8 cellular contexts compared by ENCODE assay signal in genomic region chr2:161992526-161992925, GRCh38.
DNase-seq lines count a peak whose midpoint lies in the region; ATAC-seq and TF ChIP-seq lines count a peak whose summit lies in the region.

No MANE protein-coding gene starts in this region.

- H3K36me3 Mint-ChIP-seq in activated T-helper 1 cell treated with anti-CD3 and anti-CD28 coated beads, Interleukin-12 subunit alpha, Interleukin-12 subunit beta, Interleukin-2, Interleukin-4 antibody, amounts not matched to agents 30 ng/mL and 10 ng/mL and 1 ng/mL, durations not matched to agents 14 hours and 24 hours and 36 hours (ENCODE audit: low read depth), result peaks cover 60% of the 10 kb centered on the region

- H3K9me3 Mint-ChIP-seq in activated T-helper 1 cell treated with anti-CD3 and anti-CD28 coated beads, Interleukin-12 subunit alpha, Interleukin-12 subunit beta, Interleukin-2, Interleukin-4 antibody, amounts not matched to agents 30 ng/mL and 10 ng/mL and 1 ng/mL, durations not matched to agents 14 hours and 24 hours and 36 hours, result no peaks in the 10 kb centered on the region

- peak; percentile 90 for DNase-seq in Jurkat, Clone E6-1 (ENCODE audit: low read depth, low spot score)
- peak; percentile 61 for DNase-seq in activated T-helper 1 cell treated with anti-CD3 and anti-CD28 coated beads, Interleukin-12 subunit alpha, Interleukin-12 subunit beta, Interleukin-2, Interleukin-4 antibody, amounts not matched to agents 30 ng/mL and 10 ng/mL and 1 ng/mL, durations not matched to agents 14 hours and 24 hours and 36 hours (ENCODE audit: low spot score)
- DNase-seq in stimulated activated CD4-positive, alpha-beta T cell treated with anti-CD3 and anti-CD28 coated beads, Interleukin-1b, Interleukin-23, amount 100 ng/mL, for 4 hours (ENCODE audit: low read depth in 2 of 2), result peak; percentile 25 to 34
- DNase-seq in coronary artery (ENCODE audit: low spot score) (no peak), NCI-H1105 (lab: John Stamatoyannopoulos, UW) (no peak), foreskin melanocyte (no peak), NCI-H1436 (lab: John Stamatoyannopoulos, UW) (no peak)

- peak overlapping the region; percentile 83 for H3K4me3 Mint-ChIP-seq in activated T-helper 1 cell treated with anti-CD3 and anti-CD28 coated beads, Interleukin-12 subunit alpha, Interleukin-12 subunit beta, Interleukin-2, Interleukin-4 antibody, amounts not matched to agents 30 ng/mL and 10 ng/mL and 1 ng/mL, durations not matched to agents 14 hours and 24 hours and 36 hours

- no peak overlapping the region for H3K27ac ChIP-seq in coronary artery

- peak overlapping the region; percentile 96 for H3K27ac Mint-ChIP-seq in activated T-helper 1 cell treated with anti-CD3 and anti-CD28 coated beads, Interleukin-12 subunit alpha, Interleukin-12 subunit beta, Interleukin-2, Interleukin-4 antibody, amounts not matched to agents 30 ng/mL and 10 ng/mL and 1 ng/mL, durations not matched to agents 14 hours and 24 hours and 36 hours

- H3K4me1 Mint-ChIP-seq in activated T-helper 1 cell treated with anti-CD3 and anti-CD28 coated beads, Interleukin-12 subunit alpha, Interleukin-12 subunit beta, Interleukin-2, Interleukin-4 antibody, amounts not matched to agents 30 ng/mL and 10 ng/mL and 1 ng/mL, durations not matched to agents 14 hours and 24 hours and 36 hours (ENCODE audit: low read depth), result peaks cover 78% of the 10 kb centered on the region

- peak overlapping the region; percentile 45 for H3K4me3 ChIP-seq in Jurkat, Clone E6-1 (ENCODE audit: low read length)
- no peak overlapping the region for H3K4me3 ChIP-seq in coronary artery

- intact Hi-C loops in activated T-helper 1 cell treated with anti-CD3 and anti-CD28 coated beads, Interleukin-12 subunit alpha, Interleukin-12 subunit beta, Interleukin-2, Interleukin-4 antibody, amounts not matched to agents 30 ng/mL and 10 ng/mL and 1 ng/mL, durations not matched to agents 14 hours and 24 hours and 36 hours (cut with micrococcal nuclease), result loop anchor here (1.0 to 2.0 kb wide), 8 partner anchors 11 to 130 kb away; no protein-coding TSS in a partner anchor

- TF ChIP-seq CTCF in coronary artery (IDR thresholded peaks at IDR 0.05), result no peak

- H3K27me3 Mint-ChIP-seq in activated T-helper 1 cell treated with anti-CD3 and anti-CD28 coated beads, Interleukin-12 subunit alpha, Interleukin-12 subunit beta, Interleukin-2, Interleukin-4 antibody, amounts not matched to agents 30 ng/mL and 10 ng/mL and 1 ng/mL, durations not matched to agents 14 hours and 24 hours and 36 hours (ENCODE audit: insufficient read depth), result no peaks in the 10 kb centered on the region

- ATAC-seq in GM19467 (IDR thresholded peaks at IDR 0.05; ENCODE audit: unreplicated experiment), result peak; percentile 75

Comparison
In these comparisons a context has a peak if more than half of its experiments do, and no peak if none do; other contexts are left out.
1. DNase-seq: peak in Jurkat, Clone E6-1 (single experiment), activated T-helper 1 cell treated with anti-CD3 and anti-CD28 coated beads, Interleukin-12 subunit alpha, Interleukin-12 subunit beta, Interleukin-2, Interleukin-4 antibody, amounts not matched to agents 30 ng/mL and 10 ng/mL and 1 ng/mL, durations not matched to agents 14 hours and 24 hours and 36 hours (single experiment) and stimulated activated CD4-positive, alpha-beta T cell treated with anti-CD3 and anti-CD28 coated beads, Interleukin-1b, Interleukin-23, amount 100 ng/mL, for 4 hours (2 of 2); none in coronary artery (single experiment), NCI-H1105 (single experiment), foreskin melanocyte (single experiment) and NCI-H1436 (single experiment).